22 cellular contexts compared by ENCODE assay signal in genomic region chr7:1181031-1181430, GRCh38. TPM values are rescaled to one million over a fixed set of nuclear protein-coding genes. Genes with fewer than 3 reads are reported as not detected.
DNase-seq lines count a peak whose midpoint lies in the region; ATAC-seq, FAIRE-seq and TF ChIP-seq lines count a peak whose summit lies in the region.
"Had no signal": no experiment of that assay in that cellular context is flagged by ENCODE, and none has a peak within 500 bp of the region (broad histone marks: within the 10 kb centered on the region; RNA-seq: fewer than 3 reads in every experiment).

No MANE protein-coding gene starts in this region.

- H3K4me1 ChIP-seq in BLaER1 (peaks cover 43% of the 10 kb centered on the region), endothelial cell of umbilical vein (ENCODE audit: control insufficient read depth, extremely low read depth, insufficient read depth, low read length) (peaks cover 21% of the 10 kb centered on the region)

- BruUV-seq in endothelial cell of umbilical vein (replicated peaks; lab: Mats Ljungman, UMichigan): no TSS peak

- intact Hi-C loops in endothelial cell of umbilical vein (cut with micrococcal nuclease): no loop called here

- peak overlapping the region; percentile 96 for H2AFZ ChIP-seq in endothelial cell of umbilical vein (ENCODE audit: low read depth, low read length)

- peaks cover 3% of the 10 kb centered on the region; the same call in 1 of the 2 replicates for H3K27me3 ChIP-seq in BLaER1
- H3K27me3 ChIP-seq in endothelial cell of umbilical vein (ENCODE audit: control insufficient read depth in 2 of 2, insufficient read depth in 2 of 2, low read length in 2 of 2): peaks cover 0 to 3% of the 10 kb centered on the region in 2 experiments

- H3K27me3 Mint-ChIP-seq in chondrocyte (ENCODE audit: low read depth): peaks cover 14% of the 10 kb centered on the region

- no peak for FAIRE-seq in endothelial cell of umbilical vein (lab: Jason Lieb, UNC)
- FAIRE-seq: GM12878, H54, HepG2 had no signal

- H3K4me2 ChIP-seq in BLaER1: peak overlapping the region; percentile 85
- no peak overlapping the region for H3K4me2 ChIP-seq in endothelial cell of umbilical vein (ENCODE audit: insufficient read depth, low read length)

- H4K20me1 ChIP-seq in BLaER1 (no peaks in the 10 kb centered on the region), endothelial cell of umbilical vein (replicated peaks; ENCODE audit: control insufficient read depth, extremely low read depth, insufficient read depth, low read length) (no peaks in the 10 kb centered on the region)

- no peak for TF ChIP-seq POLR2A in endothelial cell of umbilical vein (IDR thresholded peaks at IDR 0.05; ENCODE audit: low read depth, low read length)

- no peaks in the 10 kb centered on the region for H3K79me2 ChIP-seq in endothelial cell of umbilical vein (ENCODE audit: control insufficient read depth, insufficient read depth, low read length)

- H3K9me3 ChIP-seq in BLaER1 (peaks cover 5% of the 10 kb centered on the region; the same call in 1 of the 2 replicates), SK-N-MC (ENCODE audit: low read depth, low read length) (no peaks in the 10 kb centered on the region), endothelial cell of umbilical vein (replicated peaks; ENCODE audit: control insufficient read depth, insufficient read depth, low read length) (no peaks in the 10 kb centered on the region)

- peaks cover 9% of the 10 kb centered on the region for H3K4me1 Mint-ChIP-seq in chondrocyte (ENCODE audit: low read depth)

- H3K9ac ChIP-seq in BLaER1: peak overlapping the region; percentile 76
- peak overlapping the region; percentile 32 for H3K9ac ChIP-seq in SK-N-MC (ENCODE audit: insufficient read length)
- H3K9ac ChIP-seq in endothelial cell of umbilical vein (replicated peaks; ENCODE audit: extremely low read depth, insufficient read depth, low read length): no peak overlapping the region

- no peak for ATAC-seq in GM19324 (IDR thresholded peaks at IDR 0.05; ENCODE audit: low FRiP score, unreplicated experiment)
- ATAC-seq: GM12878, HepG2 had no signal

- no peak overlapping the region for H3K4me3 Mint-ChIP-seq in chondrocyte (ENCODE audit: unreplicated experiment)
- H3K4me3 Mint-ChIP-seq: CD4-positive, CD25-positive, alpha-beta regulatory T cell had no signal

- H3K36me3 ChIP-seq in BLaER1: no peaks in the 10 kb centered on the region
- H3K36me3 ChIP-seq in SK-N-MC (ENCODE audit: insufficient read depth, low read length): no peaks in the 10 kb centered on the region
- no peaks in the 10 kb centered on the region for H3K36me3 ChIP-seq in endothelial cell of umbilical vein (ENCODE audit: control insufficient read depth in 2 of 2, extremely low read depth in 1 of 2, insufficient read depth in 2 of 2, low read length in 2 of 2)

- TF ChIP-seq CTCF in endothelial cell of umbilical vein (IDR thresholded peaks at IDR 0.05; ENCODE audit: extremely low read depth in 1 of 2, insufficient read depth in 1 of 2, low read depth in 1 of 2, low read length in 2 of 2) (no peak), chondrocyte (IDR thresholded peaks at IDR 0.05) (no peak)

- H3K27ac Mint-ChIP-seq in chondrocyte (ENCODE audit: unreplicated experiment): no peak overlapping the region
- H3K27ac Mint-ChIP-seq: CD4-positive, CD25-positive, alpha-beta regulatory T cell; CD8-positive, alpha-beta memory T cell; IgD-negative memory B cell had no signal

- no peaks in the 10 kb centered on the region for H3K9me1 ChIP-seq in endothelial cell of umbilical vein (replicated peaks; ENCODE audit: control insufficient read depth, extremely low read depth, insufficient read depth, low read length)

- dilution Hi-C loops in endothelial cell of umbilical vein (cut with MboI; ENCODE audit: extremely low pct_ligation_motif_present, low sequenced_read_pairs): no loop called here

- no peaks in the 10 kb centered on the region for H3K36me3 Mint-ChIP-seq in chondrocyte (ENCODE audit: low read depth)
- H3K36me3 Mint-ChIP-seq: CD4-positive, CD25-positive, alpha-beta regulatory T cell; CD8-positive, alpha-beta memory T cell; IgD-negative memory B cell had no signal

- CTCF ChIA-PET in endothelial cell of umbilical vein (lab: Charles Lee): interaction anchor here (1.2 kb wide), 1 partner anchor 131 kb away, joined by 3 read pairs; no protein-coding TSS in a partner anchor

- DNase-seq in SK-N-MC (ENCODE audit: low read depth, low spot score): no peak
- DNase-seq in endothelial cell of umbilical vein (ENCODE audit: low read depth, low spot score): no peak
- no peak for DNase-seq in chondrocyte (ENCODE audit: low spot score)
- DNase-seq in NK-92 treated with Interleukin-12 subunit alpha and Interleukin-12 subunit beta, amount 100 ng/mL, for 24 hours (lab: John Stamatoyannopoulos, UW): no peak
- DNase-seq in NCI-H345 (lab: John Stamatoyannopoulos, UW): no peak
- DNase-seq: 8988T; C1 segment of cervical spinal cord; CD4-positive, CD25-positive, alpha-beta regulatory T cell; CD8-positive, alpha-beta memory T cell; COR-L47; DMS 273 treated with DMSO at 0.1 percent for 48 hours; DMS53; DND-41; EL; HCEC 1CT; KBM-7 had no signal

- H3K4me3 ChIP-seq in BLaER1 (no peak overlapping the region), SK-N-MC (no peak overlapping the region), endothelial cell of umbilical vein (replicated peaks in 1 of 3; ENCODE audit: insufficient read depth in 1 of 3, low read depth in 1 of 3, low read length in 3 of 3) (no peak overlapping the region)
- H3K4me3 ChIP-seq: GM12878 had no signal

- H3K27ac ChIP-seq in BLaER1 (peak overlapping the region; percentile 89), SK-N-MC (peak overlapping the region; percentile 9; the same call in 1 of the 2 replicates), endothelial cell of umbilical vein (ENCODE audit: insufficient read depth, low read depth, low read length) (no peak overlapping the region)

- H3K9me3 Mint-ChIP-seq in chondrocyte (ENCODE audit: low read depth): no peaks in the 10 kb centered on the region
- H3K9me3 Mint-ChIP-seq: CD8-positive, alpha-beta memory T cell had no signal

- POLR2A ChIA-PET in endothelial cell of umbilical vein (lab: Charles Lee): no interaction called here

TF ChIP-seq in endothelial cell of umbilical vein, 7 proteins besides CTCF, POLR2A, EP300 and RAD21:
- TF ChIP-seq JUN (IDR thresholded peaks at IDR 0.05; ENCODE audit: borderline replicate concordance, insufficient read depth, insufficient read length, low read depth): no peak
- TF ChIP-seq GATA2 (IDR thresholded peaks at IDR 0.05; ENCODE audit: insufficient read depth, insufficient read length, low read depth, low read length): no peak
- no peak for TF ChIP-seq POLR2AphosphoS5 (IDR thresholded peaks at IDR 0.05; ENCODE audit: insufficient read depth, low read depth, low read length)
- TF ChIP-seq MAX (IDR thresholded peaks at IDR 0.05; ENCODE audit: insufficient read depth, insufficient read length): no peak
- TF ChIP-seq EZH2 (IDR thresholded peaks at IDR 0.05; ENCODE audit: borderline replicate concordance, low read depth, low read length, severe bottlenecking): no peak
- TF ChIP-seq FOS (IDR thresholded peaks at IDR 0.05; ENCODE audit: borderline replicate concordance, insufficient read depth, low read length): no peak
- no peak for TF ChIP-seq MYC (IDR thresholded peaks at IDR 0.05; ENCODE audit: low read depth, low read length)
TF ChIP-seq in endothelial cell of umbilical vein: peak in this region for 0.

RNA-seq across cellular contexts. Expression of gene ZFAND2A, which starts 21.0 kb away (rescaled TPM):
- total RNA-seq in endothelial cell of umbilical vein (20.6 and 31.8 TPM in 2 replicates), chondrocyte (15.2 to 16.2 TPM (median 15.6 TPM) in 3 replicates)
- polyA plus RNA-seq in endothelial cell of umbilical vein: 37.6 and 40.6 TPM in 2 replicates
- polyA plus RNA-seq in endothelial cell of umbilical vein (2011; cell fraction: cytosol; rRNA removed): 50.2 and 51.2 TPM in 2 replicates
- 53.1 and 54.8 TPM in 2 replicates for polyA plus RNA-seq in endothelial cell of umbilical vein (2011; cell fraction: nucleus; rRNA removed)
- polyA plus RNA-seq in endothelial cell of umbilical vein (2012): 39.6 and 42.2 TPM in 2 replicates
- polyA minus RNA-seq in endothelial cell of umbilical vein: 19.3 and 19.8 TPM in 2 replicates
- polyA minus RNA-seq in endothelial cell of umbilical vein (2011; cell fraction: cytosol; rRNA and poly(A)+ RNA removed): 12.5 TPM
- polyA minus RNA-seq in endothelial cell of umbilical vein (2011; cell fraction: nucleus; rRNA and poly(A)+ RNA removed): 19.7 and 23.8 TPM in 2 replicates

RNA-seq across cellular contexts. Expression of gene UNCX, which starts 51.6 kb away (rescaled TPM):
- total RNA-seq in endothelial cell of umbilical vein: not detected in 2 replicates
- not detected in 2 replicates for polyA plus RNA-seq in endothelial cell of umbilical vein
- not detected in 2 replicates for polyA plus RNA-seq in endothelial cell of umbilical vein (2011; cell fraction: cytosol; rRNA removed)
- not detected in 2 replicates for polyA plus RNA-seq in endothelial cell of umbilical vein (2011; cell fraction: nucleus; rRNA removed)
- not detected in 2 replicates for polyA plus RNA-seq in endothelial cell of umbilical vein (2012)
- polyA minus RNA-seq in endothelial cell of umbilical vein: not detected in 2 replicates
- not detected for polyA minus RNA-seq in endothelial cell of umbilical vein (2011; cell fraction: cytosol; rRNA and poly(A)+ RNA removed)
- not detected in 2 replicates for polyA minus RNA-seq in endothelial cell of umbilical vein (2011; cell fraction: nucleus; rRNA and poly(A)+ RNA removed)
- not detected in 3 replicates for total RNA-seq in chondrocyte
- total RNA-seq: CD4-positive, CD25-positive, alpha-beta regulatory T cell; CD8-positive, alpha-beta memory T cell; GM12878; HepG2 had no signal
- polyA plus RNA-seq: CD4-positive, CD25-positive, alpha-beta regulatory T cell; CD8-positive, alpha-beta memory T cell; GM12878; HepG2; IgD-negative memory B cell had no signal
